Comparison of ENCODE assay signal across 11 cellular contexts in genomic region chr17:35890774-35891155, GRCh38. TPM values are rescaled to one million over a fixed set of nuclear protein-coding genes. Genes with fewer than 3 reads are reported as not detected.
DNase-seq lines count a peak whose midpoint lies in the region; ATAC-seq, FAIRE-seq and TF ChIP-seq lines count a peak whose summit lies in the region.
"Had no signal": no experiment of that assay in that cellular context is flagged by ENCODE, and none has a peak within 500 bp of the region (broad histone marks: within the 10 kb centered on the region; RNA-seq: fewer than 3 reads in every experiment).

No MANE protein-coding gene starts in this region.

- no peaks in the 10 kb centered on the region for H3K9me3 Mint-ChIP-seq in type B pancreatic cell

- H3K79me2 ChIP-seq in HepG2 (ENCODE audit: insufficient read depth, low read length): no peaks in the 10 kb centered on the region

- no peak for TF ChIP-seq CTCF in right lobe of liver (IDR thresholded peaks at IDR 0.05)
- TF ChIP-seq CTCF in HepG2 (CRISPR knock-in tag; IDR thresholded peaks at IDR 0.05): no peak
- TF ChIP-seq CTCF in body of pancreas (IDR thresholded peaks at IDR 0.05): no peak
- no peak for TF ChIP-seq CTCF in type B pancreatic cell (conservative IDR thresholded peaks at IDR 0.05)

- peak in 1 of 3 donors; percentile 57 for DNase-seq in right lobe of liver
- DNase-seq in HepG2 (ENCODE audit: low spot score): no peak
- DNase-seq in NCI-H510A treated with DMSO at 0.1 percent for 48 hours (lab: John Stamatoyannopoulos, UW): peak; percentile 58
- peak; percentile 13 to 50 (median 24) for DNase-seq in body of pancreas
- no peak for DNase-seq in type B pancreatic cell (ENCODE audit: extremely low spot score, unreplicated experiment)
- no peak for DNase-seq in dermis blood vessel endothelial cell
- no peak for DNase-seq in HuH-7.5 (ENCODE audit: low spot score)

- intact Hi-C loops in right lobe of liver (cut with DNase I) (no loop called here), HepG2 (cut with micrococcal nuclease; ENCODE audit: unreplicated experiment) (no loop called here), body of pancreas (cut with DNase I) (no loop called here)

- no peak for TF ChIP-seq RAD21 in HepG2 (CRISPR knock-in tag; IDR thresholded peaks at IDR 0.05)

- no peaks in the 10 kb centered on the region for H3K27me3 ChIP-seq in right lobe of liver
- peaks cover 1 to 10% of the 10 kb centered on the region in 2 experiments; a peak in 2 of 5 replicates for H3K27me3 ChIP-seq in HepG2 (ENCODE audit: control insufficient read depth in 1 of 2, insufficient read depth in 2 of 2, low read length in 2 of 2)
- no peaks in the 10 kb centered on the region for H3K27me3 ChIP-seq in body of pancreas

- no peak overlapping the region for H3K27ac ChIP-seq in right lobe of liver
- no peak overlapping the region for H3K27ac ChIP-seq in HepG2 (ENCODE audit: extremely low read length, insufficient read depth, low read length)
- no peak overlapping the region for H3K27ac ChIP-seq in body of pancreas
- H3K27ac ChIP-seq: epithelial cell of prostate, HL-60 had no signal

- H3K9me3 ChIP-seq in right lobe of liver (no peaks in the 10 kb centered on the region), HepG2 (ENCODE audit: low read length) (no peaks in the 10 kb centered on the region), body of pancreas (no peaks in the 10 kb centered on the region)

- no peak overlapping the region for H3K4me2 ChIP-seq in HepG2 (ENCODE audit: low read depth, low read length)

- H2AFZ ChIP-seq in HepG2 (ENCODE audit: low read length): no peak overlapping the region

- no TSS peak for BruUV-seq in HepG2 (replicated peaks; lab: Mats Ljungman, UMichigan)

- TF ChIP-seq EP300 in HepG2 (IDR thresholded peaks at IDR 0.05; ENCODE audit: low read depth in 2 of 2, low read length in 2 of 2) (no peak), HepG2 (CRISPR knock-in tag; IDR thresholded peaks at IDR 0.05; ENCODE audit: borderline replicate concordance) (no peak)

- H3K4me1 ChIP-seq in right lobe of liver: peaks cover 0 to 6% (median 0%) of the 10 kb centered on the region in 4 donors
- H3K4me1 ChIP-seq in HepG2 (ENCODE audit: insufficient read depth, low read length): no peaks in the 10 kb centered on the region
- no peaks in the 10 kb centered on the region for H3K4me1 ChIP-seq in body of pancreas

- H3K27me3 Mint-ChIP-seq in type B pancreatic cell: no peaks in the 10 kb centered on the region

- no peaks in the 10 kb centered on the region for H4K20me1 ChIP-seq in HepG2 (ENCODE audit: insufficient read depth, low read length)

- TF ChIP-seq POLR2A in right lobe of liver (IDR thresholded peaks at IDR 0.05): no peak
- TF ChIP-seq POLR2A in HepG2 (IDR thresholded peaks at IDR 0.05; ENCODE audit: insufficient read depth in 1 of 2, low read depth in 2 of 2, low read length in 2 of 2): no peak
- TF ChIP-seq POLR2A in body of pancreas (IDR thresholded peaks at IDR 0.05): no peak

- H3K36me3 ChIP-seq in right lobe of liver: no peaks in the 10 kb centered on the region
- no peaks in the 10 kb centered on the region for H3K36me3 ChIP-seq in HepG2 (replicated peaks in 1 of 2; ENCODE audit: control insufficient read depth in 1 of 2, insufficient read depth in 2 of 2, low read length in 2 of 2)
- H3K36me3 ChIP-seq in body of pancreas (replicated peaks in 1 of 2; ENCODE audit: insufficient read depth in 1 of 2, low read depth in 2 of 2): no peaks in the 10 kb centered on the region

- peaks cover 39% of the 10 kb centered on the region for H3K4me1 Mint-ChIP-seq in type B pancreatic cell (ENCODE audit: unreplicated experiment)

- no peak overlapping the region for H3K4me3 ChIP-seq in right lobe of liver
- H3K4me3 ChIP-seq in HepG2 (replicated peaks in 1 of 3; ENCODE audit: insufficient read depth in 1 of 3, low read depth in 2 of 3, low read length in 3 of 3): no peak overlapping the region
- no peak overlapping the region for H3K4me3 ChIP-seq in body of pancreas

- in situ Hi-C loops in HepG2 (cut with HindIII; ENCODE audit: extremely low pct_ligation_motif_present, low pct_unique_long_range_greater_than_20kb): no loop called here

- peak overlapping the region; percentile 29 for H3K27ac Mint-ChIP-seq in type B pancreatic cell

- ATAC-seq in right lobe of liver (peak; percentile 15 to 69 (median 56)), HepG2 (no peak), body of pancreas (no peak), HG02885 (IDR thresholded peaks at IDR 0.05; ENCODE audit: poor library complexity, unreplicated experiment) (no peak)

- no peak for FAIRE-seq in HepG2 (lab: Jason Lieb, UNC)

- WGBS in right lobe of liver (ENCODE audit: insufficient coverage, low coverage, low lambda C conversion rate, missing lambda C conversion rate): 82% methylated on average over 3 of the region's 4 CpGs
- WGBS in HepG2 (ENCODE audit: low lambda C conversion rate): 33% methylated on average over 4 of the region's 4 CpGs
- 46% methylated on average over 4 of the region's 4 CpGs; no CpG with 5 or more reads in 1 of the 2 donors for WGBS in body of pancreas, 2 donors

- no peaks in the 10 kb centered on the region for H3K36me3 Mint-ChIP-seq in type B pancreatic cell

- CTCF ChIA-PET in HepG2 (lab: Yijun Ruan, JAX; ENCODE audit: low intra/inter-chr PET ratio, low total read pairs): no interaction called here

- H3K9ac ChIP-seq in HepG2 (ENCODE audit: insufficient read depth, low read depth, low read length): no peak overlapping the region

- H3K4me3 Mint-ChIP-seq in type B pancreatic cell: peak overlapping the region; percentile 52

- POLR2A ChIA-PET in HepG2 (lab: Yijun Ruan, JAX): no interaction called here

RNA-seq across cellular contexts. Expression of gene CCL5, which starts 10.6 kb away (rescaled TPM):
- total RNA-seq in right lobe of liver (1 to 10 TPM in 5 of 6 experiments, under 1 TPM in 1; 0.53 to 3.4 (median 2.5) TPM), HepG2 (2016; rRNA removed; fragmentation: Illumina TruSeq; extraction: Trizol) (0.13 TPM in 1 of 2 replicates, not detected in the other), body of pancreas (1 to 10 TPM in 1 of 2 donors, under 1 TPM in 1; 0.66 to 4.9 TPM), type B pancreatic cell (ENCODE audit: low replicate concordance) (1.1 TPM in 1 of 2 replicates, not detected in the other), dermis blood vessel endothelial cell (0.17 TPM in 1 of 2 replicates, not detected in the other)
- not detected in 2 replicates for total RNA-seq in HepG2 (2016; cell fraction: cytosol; rRNA removed; fragmentation: Illumina TruSeq; extraction: Trizol; ENCODE audit: low read depth)
- total RNA-seq in HepG2 (2016; cell fraction: insoluble cytoplasmic fraction; rRNA removed; fragmentation: Illumina TruSeq; extraction: Trizol): 0.13 TPM in 1 of 2 replicates, not detected in the other
- not detected in 2 replicates for total RNA-seq in HepG2 (2016; cell fraction: membrane; rRNA removed; fragmentation: Illumina TruSeq; extraction: Trizol)
- total RNA-seq in HepG2 (2016; cell fraction: nucleus; rRNA removed; fragmentation: Illumina TruSeq; extraction: Trizol): not detected in 2 replicates
- 0.25 and 0.29 TPM in 2 replicates for polyA plus RNA-seq in HepG2 (2011; rRNA removed)
- 0.16 and 0.31 TPM in 2 replicates for polyA plus RNA-seq in HepG2 (2011; cell fraction: cytosol; rRNA removed)
- polyA plus RNA-seq in HepG2 (2011; cell fraction: nucleus; rRNA removed): 0.09 TPM in 1 of 2 replicates, not detected in the other
- polyA plus RNA-seq in HepG2 (2012): 0.27 and 0.35 TPM in 2 replicates
- polyA plus RNA-seq in HepG2 (2016; cell fraction: cytosol; fragmentation: Illumina TruSeq; extraction: Trizol; ENCODE audit: low read depth): not detected in 2 replicates
- polyA plus RNA-seq in HepG2 (2016; cell fraction: insoluble cytoplasmic fraction; fragmentation: Illumina TruSeq; extraction: Trizol; ENCODE audit: low read depth): not detected in 2 replicates
- polyA plus RNA-seq in HepG2 (2016; cell fraction: membrane; fragmentation: Illumina TruSeq; extraction: Trizol; ENCODE audit: low read depth): not detected in 2 replicates
- polyA plus RNA-seq in HepG2 (2016; cell fraction: nucleus; fragmentation: Illumina TruSeq; extraction: Trizol; ENCODE audit: insufficient read depth, low read depth): 0.55 TPM in 1 of 2 replicates, not detected in the other
- polyA minus RNA-seq in HepG2 (2011; rRNA and poly(A)+ RNA removed; ENCODE audit: low replicate concordance): 0.48 and 1.7 TPM in 2 replicates
- not detected in 2 replicates for polyA minus RNA-seq in HepG2 (2011; cell fraction: cytosol; rRNA and poly(A)+ RNA removed)
- not detected in 2 replicates for polyA minus RNA-seq in HepG2 (2011; cell fraction: nucleus; rRNA and poly(A)+ RNA removed)

RNA-seq across cellular contexts. Expression of gene HEATR9, which starts 22.1 kb away (rescaled TPM):
- not detected for total RNA-seq in right lobe of liver
- not detected in 2 replicates for total RNA-seq in HepG2 (2016; rRNA removed; fragmentation: Illumina TruSeq; extraction: Trizol)
- not detected in 2 replicates for total RNA-seq in HepG2 (2016; cell fraction: cytosol; rRNA removed; fragmentation: Illumina TruSeq; extraction: Trizol; ENCODE audit: low read depth)
- not detected in 2 replicates for total RNA-seq in HepG2 (2016; cell fraction: insoluble cytoplasmic fraction; rRNA removed; fragmentation: Illumina TruSeq; extraction: Trizol)
- not detected in 2 replicates for total RNA-seq in HepG2 (2016; cell fraction: membrane; rRNA removed; fragmentation: Illumina TruSeq; extraction: Trizol)
- not detected in 2 replicates for total RNA-seq in HepG2 (2016; cell fraction: nucleus; rRNA removed; fragmentation: Illumina TruSeq; extraction: Trizol)
- not detected in 2 replicates for polyA plus RNA-seq in HepG2 (2011; rRNA removed)
- 0.13 TPM in 1 of 2 replicates, not detected in the other for polyA plus RNA-seq in HepG2 (2011; cell fraction: cytosol; rRNA removed)
- polyA plus RNA-seq in HepG2 (2011; cell fraction: nucleus; rRNA removed): 0.14 TPM in 1 of 2 replicates, not detected in the other
- polyA plus RNA-seq in HepG2 (2012): 0.35 TPM in 1 of 2 replicates, not detected in the other
- polyA plus RNA-seq in HepG2 (2016; cell fraction: cytosol; fragmentation: Illumina TruSeq; extraction: Trizol; ENCODE audit: low read depth): not detected in 2 replicates
- polyA plus RNA-seq in HepG2 (2016; cell fraction: insoluble cytoplasmic fraction; fragmentation: Illumina TruSeq; extraction: Trizol; ENCODE audit: low read depth): not detected in 2 replicates
- polyA plus RNA-seq in HepG2 (2016; cell fraction: membrane; fragmentation: Illumina TruSeq; extraction: Trizol; ENCODE audit: low read depth): not detected in 2 replicates
- not detected in 2 replicates for polyA plus RNA-seq in HepG2 (2016; cell fraction: nucleus; fragmentation: Illumina TruSeq; extraction: Trizol; ENCODE audit: insufficient read depth, low read depth)
- not detected in 2 replicates for polyA minus RNA-seq in HepG2 (2011; rRNA and poly(A)+ RNA removed; ENCODE audit: low replicate concordance)
- not detected in 2 replicates for polyA minus RNA-seq in HepG2 (2011; cell fraction: cytosol; rRNA and poly(A)+ RNA removed)
- 0.26 TPM in 1 of 2 replicates, not detected in the other for polyA minus RNA-seq in HepG2 (2011; cell fraction: nucleus; rRNA and poly(A)+ RNA removed)
- total RNA-seq in body of pancreas: not detected
- total RNA-seq in type B pancreatic cell (ENCODE audit: low replicate concordance): not detected in 2 replicates
- not detected in 2 replicates for total RNA-seq in dermis blood vessel endothelial cell
- total RNA-seq: lung microvascular endothelial cell had no signal

RNA-seq across cellular contexts. Expression of gene RDM1, which starts 39.8 kb away (rescaled TPM):
- not detected for total RNA-seq in right lobe of liver
- 0.40 TPM in 1 of 2 replicates, not detected in the other for total RNA-seq in HepG2 (2016; rRNA removed; fragmentation: Illumina TruSeq; extraction: Trizol)
- total RNA-seq in HepG2 (2016; cell fraction: cytosol; rRNA removed; fragmentation: Illumina TruSeq; extraction: Trizol; ENCODE audit: low read depth): not detected in 2 replicates
- 0.09 TPM in 1 of 2 replicates, not detected in the other for total RNA-seq in HepG2 (2016; cell fraction: insoluble cytoplasmic fraction; rRNA removed; fragmentation: Illumina TruSeq; extraction: Trizol)
- total RNA-seq in HepG2 (2016; cell fraction: membrane; rRNA removed; fragmentation: Illumina TruSeq; extraction: Trizol): not detected in 2 replicates
- total RNA-seq in HepG2 (2016; cell fraction: nucleus; rRNA removed; fragmentation: Illumina TruSeq; extraction: Trizol): not detected in 2 replicates
- 0.14 and 0.28 TPM in 2 replicates for polyA plus RNA-seq in HepG2 (2011; rRNA removed)
- 0.09 TPM in 1 of 2 replicates, not detected in the other for polyA plus RNA-seq in HepG2 (2011; cell fraction: cytosol; rRNA removed)
- polyA plus RNA-seq in HepG2 (2011; cell fraction: nucleus; rRNA removed): 0.10 TPM in 1 of 2 replicates, not detected in the other
- polyA plus RNA-seq in HepG2 (2012): 0.55 TPM in 1 of 2 replicates, not detected in the other
- polyA plus RNA-seq in HepG2 (2016; cell fraction: cytosol; fragmentation: Illumina TruSeq; extraction: Trizol; ENCODE audit: low read depth): not detected in 2 replicates
- 0.34 TPM in 1 of 2 replicates, not detected in the other for polyA plus RNA-seq in HepG2 (2016; cell fraction: insoluble cytoplasmic fraction; fragmentation: Illumina TruSeq; extraction: Trizol; ENCODE audit: low read depth)
- polyA plus RNA-seq in HepG2 (2016; cell fraction: membrane; fragmentation: Illumina TruSeq; extraction: Trizol; ENCODE audit: low read depth): not detected in 2 replicates
- not detected in 2 replicates for polyA plus RNA-seq in HepG2 (2016; cell fraction: nucleus; fragmentation: Illumina TruSeq; extraction: Trizol; ENCODE audit: insufficient read depth, low read depth)
- polyA minus RNA-seq in HepG2 (2011; rRNA and poly(A)+ RNA removed; ENCODE audit: low replicate concordance): 0.70 and 1.4 TPM in 2 replicates
- polyA minus RNA-seq in HepG2 (2011; cell fraction: cytosol; rRNA and poly(A)+ RNA removed): not detected in 2 replicates
- not detected in 2 replicates for polyA minus RNA-seq in HepG2 (2011; cell fraction: nucleus; rRNA and poly(A)+ RNA removed)
- not detected for total RNA-seq in body of pancreas
- 3.9 and 4.4 TPM in 2 replicates for total RNA-seq in type B pancreatic cell (ENCODE audit: low replicate concordance)
- total RNA-seq in dermis blood vessel endothelial cell: 0.47 and 1.0 TPM in 2 replicates
- total RNA-seq: lung microvascular endothelial cell had no signal

RNA-seq across cellular contexts. Expression of gene LYZL6, which starts 52.7 kb away (rescaled TPM):
- total RNA-seq in right lobe of liver (not detected), HepG2 (2016; rRNA removed; fragmentation: Illumina TruSeq; extraction: Trizol) (not detected in 2 replicates), body of pancreas (not detected), type B pancreatic cell (ENCODE audit: low replicate concordance) (not detected in 2 replicates), dermis blood vessel endothelial cell (not detected in 2 replicates)
- total RNA-seq in HepG2 (2016; cell fraction: cytosol; rRNA removed; fragmentation: Illumina TruSeq; extraction: Trizol; ENCODE audit: low read depth): not detected in 2 replicates
- total RNA-seq in HepG2 (2016; cell fraction: insoluble cytoplasmic fraction; rRNA removed; fragmentation: Illumina TruSeq; extraction: Trizol): not detected in 2 replicates
- not detected in 2 replicates for total RNA-seq in HepG2 (2016; cell fraction: membrane; rRNA removed; fragmentation: Illumina TruSeq; extraction: Trizol)
- not detected in 2 replicates for total RNA-seq in HepG2 (2016; cell fraction: nucleus; rRNA removed; fragmentation: Illumina TruSeq; extraction: Trizol)
- not detected in 2 replicates for polyA plus RNA-seq in HepG2 (2011; rRNA removed)
- polyA plus RNA-seq in HepG2 (2011; cell fraction: cytosol; rRNA removed): not detected in 2 replicates
- not detected in 2 replicates for polyA plus RNA-seq in HepG2 (2011; cell fraction: nucleus; rRNA removed)
- polyA plus RNA-seq in HepG2 (2012): not detected in 2 replicates
- polyA plus RNA-seq in HepG2 (2016; cell fraction: cytosol; fragmentation: Illumina TruSeq; extraction: Trizol; ENCODE audit: low read depth): not detected in 2 replicates
- not detected in 2 replicates for polyA plus RNA-seq in HepG2 (2016; cell fraction: insoluble cytoplasmic fraction; fragmentation: Illumina TruSeq; extraction: Trizol; ENCODE audit: low read depth)
- polyA plus RNA-seq in HepG2 (2016; cell fraction: membrane; fragmentation: Illumina TruSeq; extraction: Trizol; ENCODE audit: low read depth): not detected in 2 replicates
- polyA plus RNA-seq in HepG2 (2016; cell fraction: nucleus; fragmentation: Illumina TruSeq; extraction: Trizol; ENCODE audit: insufficient read depth, low read depth): not detected in 2 replicates
- not detected in 2 replicates for polyA minus RNA-seq in HepG2 (2011; rRNA and poly(A)+ RNA removed; ENCODE audit: low replicate concordance)
- not detected in 2 replicates for polyA minus RNA-seq in HepG2 (2011; cell fraction: cytosol; rRNA and poly(A)+ RNA removed)
- polyA minus RNA-seq in HepG2 (2011; cell fraction: nucleus; rRNA and poly(A)+ RNA removed): not detected in 2 replicates
- total RNA-seq: lung microvascular endothelial cell had no signal

Comparison
In these comparisons a context has a peak if more than half of its experiments do, and no peak if none do; other contexts are left out.
1. ATAC-seq: peak in right lobe of liver (4 of 4); none in HepG2 (single experiment), body of pancreas (single experiment) and HG02885 (single experiment).
2. DNase-seq: peak in NCI-H510A treated with DMSO at 0.1 percent for 48 hours (single experiment) and body of pancreas (4 of 4); none in HepG2 (single experiment), type B pancreatic cell (single experiment), dermis blood vessel endothelial cell (single experiment) and HuH-7.5 (single experiment).